Comparison of ENCODE assay signal across 34 cellular contexts in genomic region chr10:91108820-91109219, GRCh38.
"Had no signal": no experiment of that assay in that cellular context is flagged by ENCODE, and none has a peak within 500 bp of the region (broad histone marks: within the 10 kb centered on the region; RNA-seq: fewer than 3 reads in every experiment).

No MANE protein-coding gene starts in this region.

- DNase-seq: Karpas-422, Kasumi-1, MG63, MM.1S, MV-4-11, NCI-H1048, NCI-H1092, NCI-H1092 treated with DMSO at 0.1 percent for 48 hours, NCI-H1105, NCI-H1105 treated with DMSO at 0.1 percent for 48 hours, NCI-H1417, NCI-H1417 treated with DMSO at 0.1 percent for 48 hours, NCI-H1436, NCI-H1436 treated with DMSO at 0.1 percent for 48 hours, NCI-H146, NCI-H1694, NCI-H1694 treated with DMSO at 0.1 percent for 48 hours, NCI-H187, NCI-H187 treated with DMSO at 0.1 percent for 48 hours, NCI-H1930, NCI-H2029, NCI-H2029 treated with DMSO at 0.1 percent for 48 hours, NCI-H2081, NCI-H2081 treated with DMSO at 0.1 percent for 48 hours, NCI-H2107, NCI-H2171, NCI-H2171 treated with DMSO at 0.1 percent for 48 hours, NCI-H2227 treated with DMSO at 0.1 percent for 48 hours, NCI-H226, NCI-H345, NCI-H446, NCI-H446 treated with DMSO at 0.1 percent for 48 hours, NCI-H510A, NCI-H510A treated with DMSO at 0.1 percent for 48 hours had no signal

- H3K36me3 ChIP-seq: MG63 had no signal

- H3K4me3 ChIP-seq: MG63 had no signal

- H3K9me3 ChIP-seq: MG63 had no signal
